12 cellular contexts compared by ENCODE assay signal in the genomic region with DNA sequence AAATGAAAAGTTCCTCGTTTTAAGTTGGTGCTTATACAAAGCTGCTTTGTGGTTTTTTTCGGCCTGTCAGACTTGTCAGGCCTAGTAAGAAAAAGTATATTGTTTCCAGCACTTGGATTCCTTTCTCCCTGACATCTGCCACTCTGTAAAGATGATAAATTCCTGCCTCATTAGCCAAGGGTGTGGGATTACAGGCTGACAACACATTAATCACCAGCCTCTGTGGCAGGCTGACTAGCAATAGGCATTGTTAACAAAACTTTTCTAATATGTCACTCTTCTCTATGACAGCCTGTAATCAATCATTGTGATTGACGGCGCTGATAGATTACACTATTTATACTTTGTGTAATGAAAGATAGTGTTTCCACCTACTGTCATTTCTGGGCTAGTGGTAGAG.
DNase-seq lines count a peak whose midpoint lies in the region; ATAC-seq, FAIRE-seq and TF ChIP-seq lines count a peak whose summit lies in the region.
"Had no signal": no experiment of that assay in that cellular context is flagged by ENCODE, and none has a peak within 500 bp of the region (broad histone marks: within the 10 kb centered on the region; RNA-seq: fewer than 3 reads in every experiment).

No MANE protein-coding gene starts in this region.

- H3K27ac ChIP-seq in IMR-90 (ENCODE audit: insufficient read depth, low read length) (no peak overlapping the region), GM12878 (ENCODE audit: control insufficient read depth, insufficient read depth) (no peak overlapping the region), osteoblast (ENCODE audit: low read depth, low read length) (no peak overlapping the region)
- H3K27ac ChIP-seq: C4-2B had no signal

- H2AK5ac ChIP-seq in IMR-90 (ENCODE audit: low read depth, low read length) = no peak overlapping the region

- TF ChIP-seq CTCF in IMR-90 (conservative IDR thresholded peaks at IDR 0.05; ENCODE audit: low read depth, low read length) (no peak), GM12878 (IDR thresholded peaks at IDR 0.05 in 2 of 3, conservative IDR thresholded peaks at IDR 0.05 in 1 of 3; ENCODE audit: control insufficient read depth in 2 of 3, extremely low read depth in 1 of 3, insufficient read depth in 1 of 3, low read depth in 3 of 3, low read length in 3 of 3) (no peak), osteoblast (IDR thresholded peaks at IDR 0.05; ENCODE audit: extremely low read depth, low read depth, low read length) (no peak)

- no peak overlapping the region for H2AFZ ChIP-seq in IMR-90 (replicated peaks; ENCODE audit: low read length, poor library complexity)
- H2AFZ ChIP-seq in GM12878 (ENCODE audit: control insufficient read depth, low read depth, low read length) = no peak overlapping the region
- H2AFZ ChIP-seq in osteoblast (ENCODE audit: low read length) = no peak overlapping the region

- TF ChIP-seq RAD21 in IMR-90 (IDR thresholded peaks at IDR 0.05; ENCODE audit: low read length) (no peak), GM12878 (IDR thresholded peaks at IDR 0.05; ENCODE audit: insufficient read depth, low read depth, low read length) (no peak)

- no peak overlapping the region for H2BK20ac ChIP-seq in IMR-90 (ENCODE audit: low read depth, low read length)

- WGBS in IMR-90 (ENCODE audit: extremely low coverage in 2 of 2, insufficient read length in 1 of 2), 2 experiments = no CpG with 5 or more reads among the region's 4 CpGs
- 48% methylated on average over 4 of the region's 4 CpGs for WGBS in GM12878 (ENCODE audit: insufficient coverage, insufficient replicate concordance, low lambda C conversion rate, missing lambda C conversion rate)

- H3K56ac ChIP-seq in IMR-90 (ENCODE audit: extremely low read depth, insufficient read depth, low read length) = no peak overlapping the region

- H3K36me3 ChIP-seq in IMR-90 (ENCODE audit: control insufficient read depth, insufficient read depth, low read length) (no peaks in the 10 kb centered on the region), GM12878 (ENCODE audit: control insufficient read depth in 2 of 2, insufficient read depth in 2 of 2, low read length in 1 of 2) (no peaks in the 10 kb centered on the region), osteoblast (ENCODE audit: insufficient read depth, low read length) (no peaks in the 10 kb centered on the region)

- no peak overlapping the region for H3K9ac ChIP-seq in IMR-90 (ENCODE audit: low read depth, low read length)
- H3K9ac ChIP-seq in GM12878 (ENCODE audit: control insufficient read depth, insufficient read depth, low read length) = no peak overlapping the region

- no peak overlapping the region for H4K91ac ChIP-seq in IMR-90 (ENCODE audit: insufficient read depth, low read depth, low read length)

- in situ Hi-C loops in IMR-90 (cut with MboI; ENCODE audit: low sequenced_read_pairs) = no loop called here
- in situ Hi-C loops in GM12878 (cut with MboI) = no loop called here

- H3K9me1 ChIP-seq in IMR-90 (ENCODE audit: insufficient read depth, low read length) = no peaks in the 10 kb centered on the region

- FAIRE-seq in GM12878 (lab: Jason Lieb, UNC) = no peak
- FAIRE-seq: frontal cortex had no signal

- TF ChIP-seq POLR2A in IMR-90 (IDR thresholded peaks at IDR 0.05; ENCODE audit: low read depth, low read length) = no peak
- TF ChIP-seq POLR2A in GM12878 (IDR thresholded peaks at IDR 0.05; ENCODE audit: low read depth, low read length) = no peak

- no peak overlapping the region for H4K8ac ChIP-seq in IMR-90 (ENCODE audit: low read depth in 2 of 2, low read length in 2 of 2)

- H3K79me2 ChIP-seq in GM12878 (ENCODE audit: control insufficient read depth, insufficient read depth, low read length) = no peaks in the 10 kb centered on the region
- H3K79me2 ChIP-seq in osteoblast (ENCODE audit: insufficient read depth, low read length) = no peaks in the 10 kb centered on the region

- H3K14ac ChIP-seq in IMR-90 (replicated peaks; ENCODE audit: low read depth, low read length) = no peak overlapping the region

- no peak overlapping the region for H3K4me3 ChIP-seq in IMR-90 (ENCODE audit: insufficient read depth, low read depth, low read length)
- no peak overlapping the region for H3K4me3 ChIP-seq in GM12878
- no peak overlapping the region for H3K4me3 ChIP-seq in osteoblast (ENCODE audit: insufficient read depth, low read length)

- POLR2A ChIA-PET in IMR-90 (lab: Charles Lee; ENCODE audit: unreplicated experiment) (no interaction called here), GM12878 (lab: Charles Lee) (no interaction called here)

- no peak overlapping the region for H4K5ac ChIP-seq in IMR-90 (ENCODE audit: low read depth, low read length)

- dilution Hi-C loops in IMR-90 (cut with HindIII; ENCODE audit: low sequenced_read_pairs, unreplicated experiment) = no loop called here

- BruUV-seq in IMR-90 (replicated peaks; lab: Mats Ljungman, UMichigan) (no TSS peak), GM12878 (replicated peaks; lab: Mats Ljungman, UMichigan) (no TSS peak)

- H3K23ac ChIP-seq in IMR-90 (ENCODE audit: low read depth, low read length) = no peak overlapping the region

- SMC1A ChIA-PET in GM12878 (lab: Charles Lee; ENCODE audit: uncharacterized antibody, unreplicated experiment) = no interaction called here

- CTCF ChIA-PET in IMR-90 (lab: Yijun Ruan, JAX) (no interaction called here), GM12878 (lab: Yijun Ruan, JAX) (no interaction called here)

- ATAC-seq in IMR-90 (ENCODE audit: low read depth) (no peak), GM12878 (no peak), HG03095 (IDR thresholded peaks at IDR 0.05; ENCODE audit: unreplicated experiment) (no peak), HG03280 (IDR thresholded peaks at IDR 0.05; ENCODE audit: unreplicated experiment) (no peak)
- ATAC-seq: activated CD8-positive, alpha-beta T cell treated with anti-CD3 and anti-CD28 coated beads, Interleukin-2, amount 10 ng/mL, durations not matched to agents 7 days and 5 days had no signal

- H3K18ac ChIP-seq in IMR-90 (ENCODE audit: low read depth, low read length) = no peak overlapping the region

- intact Hi-C loops in IMR-90 (cut with micrococcal nuclease) = no loop called here
- intact Hi-C loops in GM12878 (cut with micrococcal nuclease; ENCODE audit: unreplicated experiment) = no loop called here

- H2BK120ac ChIP-seq in IMR-90 (ENCODE audit: low read depth, low read length) = 0 out of 2 replicates have a peak overlapping the region, but pooled peaks have one; percentile 5

- H3K27me3 ChIP-seq in IMR-90 (ENCODE audit: control insufficient read depth, insufficient read depth, low read length) (peaks cover 6% of the 10 kb centered on the region), GM12878 (replicated peaks in 1 of 2; ENCODE audit: control insufficient read depth in 2 of 2, insufficient read depth in 2 of 2, low read length in 1 of 2) (no peaks in the 10 kb centered on the region), osteoblast (ENCODE audit: insufficient read depth, low read length) (no peaks in the 10 kb centered on the region)

- TF ChIP-seq EP300 in GM12878 (IDR thresholded peaks at IDR 0.05; ENCODE audit: borderline replicate concordance in 1 of 2, control insufficient read depth in 1 of 2, low read depth in 2 of 2, low read length in 2 of 2) = no peak

- H3K9me3 ChIP-seq in IMR-90 (ENCODE audit: control insufficient read depth, insufficient read depth, low read length) (no peaks in the 10 kb centered on the region), GM12878 (replicated peaks; ENCODE audit: control insufficient read depth, insufficient read depth, low read length) (no peaks in the 10 kb centered on the region), osteoblast (ENCODE audit: low read depth, low read length) (no peaks in the 10 kb centered on the region)

- RAD21 ChIA-PET in GM12878 (lab: Charles Lee; ENCODE audit: unreplicated experiment) = no interaction called here

- H2BK5ac ChIP-seq in IMR-90 (ENCODE audit: low read depth, low read length, poor library complexity, severe bottlenecking) = no peak overlapping the region

- no peak overlapping the region for H3K4ac ChIP-seq in IMR-90 (ENCODE audit: low read depth, low read length)

- H4K20me1 ChIP-seq in IMR-90 (ENCODE audit: insufficient read depth, low read length) = no peaks in the 10 kb centered on the region
- H4K20me1 ChIP-seq in GM12878 (ENCODE audit: control insufficient read depth, insufficient read depth) = no peaks in the 10 kb centered on the region
- H4K20me1 ChIP-seq in osteoblast (ENCODE audit: insufficient read depth, low read length) = no peaks in the 10 kb centered on the region

- no peaks in the 10 kb centered on the region for H3K79me1 ChIP-seq in IMR-90 (ENCODE audit: low read depth in 1 of 2, low read length in 2 of 2)

- H3K4me1 ChIP-seq in IMR-90 (ENCODE audit: control insufficient read depth, insufficient read depth, low read length) (peaks cover 4% of the 10 kb centered on the region), GM12878 (ENCODE audit: control insufficient read depth, insufficient read depth, low read length) (no peaks in the 10 kb centered on the region), osteoblast (ENCODE audit: insufficient read depth, low read length) (peaks cover 41% of the 10 kb centered on the region)

- H2AK9ac ChIP-seq in IMR-90 (replicated peaks; ENCODE audit: low read depth, low read length, poor library complexity) = no peak overlapping the region

- H2BK15ac ChIP-seq in IMR-90 (ENCODE audit: low read depth, low read length) = no peak overlapping the region

- no peak overlapping the region for H3K4me2 ChIP-seq in IMR-90 (ENCODE audit: low read depth, low read length)
- no peak overlapping the region for H3K4me2 ChIP-seq in GM12878 (ENCODE audit: control insufficient read depth, insufficient read depth)
- no peak overlapping the region for H3K4me2 ChIP-seq in osteoblast (ENCODE audit: insufficient read depth, low read length)

- DNase-seq in DMS 273 treated with DMSO at 0.1 percent for 48 hours (lab: John Stamatoyannopoulos, UW) (peak; percentile 38), IMR-90 (no peak), GM12878 (ENCODE audit: low read depth, low spot score) (no peak), myocyte (ENCODE audit: low read depth) (peak; percentile 73), osteoblast (ENCODE audit: insufficient read length, low spot score, missing footprints) (no peak)
- no peak for DNase-seq in activated naive CD4-positive, alpha-beta T cell (lab: John Stamatoyannopoulos, UW)
- DNase-seq: activated CD8-positive, alpha-beta T cell treated with anti-CD3 and anti-CD28 coated beads, Interleukin-2, amount 10 ng/mL, durations not matched to agents 7 days and 5 days; NCI-H1048 had no signal

TF ChIP-seq in GM12878, 131 proteins besides CTCF, POLR2A, EP300 and RAD21 (continues in another document):
- TF ChIP-seq, protein P1, sequence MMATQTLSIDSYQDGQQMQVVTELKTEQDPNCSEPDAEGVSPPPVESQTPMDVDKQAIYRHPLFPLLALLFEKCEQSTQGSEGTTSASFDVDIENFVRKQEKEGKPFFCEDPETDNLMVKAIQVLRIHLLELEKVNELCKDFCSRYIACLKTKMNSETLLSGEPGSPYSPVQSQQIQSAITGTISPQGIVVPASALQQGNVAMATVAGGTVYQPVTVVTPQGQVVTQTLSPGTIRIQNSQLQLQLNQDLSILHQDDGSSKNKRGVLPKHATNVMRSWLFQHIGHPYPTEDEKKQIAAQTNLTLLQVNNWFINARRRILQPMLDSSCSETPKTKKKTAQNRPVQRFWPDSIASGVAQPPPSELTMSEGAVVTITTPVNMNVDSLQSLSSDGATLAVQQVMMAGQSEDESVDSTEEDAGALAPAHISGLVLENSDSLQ (IDR thresholded peaks at IDR 0.05) = peak; percentile 44

Comparison
In these comparisons a context has a peak if more than half of its experiments do, and no peak if none do; other contexts are left out.
1. DNase-seq: peak in DMS 273 treated with DMSO at 0.1 percent for 48 hours (single experiment) and myocyte (single experiment); none in IMR-90 (single experiment), GM12878 (single experiment), osteoblast (single experiment) and activated naive CD4-positive, alpha-beta T cell (0 of 4).